In genomic region chr10:119309423-119309770, GRCh38 we compare ENCODE assay signal across 17 cellular contexts.
DNase-seq lines count a peak whose midpoint lies in the region; ATAC-seq and FAIRE-seq lines count a peak whose summit lies in the region.
"Had no signal": no experiment of that assay in that cellular context is flagged by ENCODE, and none has a peak within 500 bp of the region (broad histone marks: within the 10 kb centered on the region; RNA-seq: fewer than 3 reads in every experiment).

No MANE protein-coding gene starts in this region.

- peak; percentile 82 for FAIRE-seq in GM18507 (lab: Jason Lieb, UNC)

- peak overlapping the region; percentile 73 for H3K18ac ChIP-seq in neuronal stem cell (ENCODE audit: low read length)

- no peak overlapping the region for H3K27ac ChIP-seq in neuronal stem cell (replicated peaks; ENCODE audit: low read length)

- H4K8ac ChIP-seq in neuronal stem cell (ENCODE audit: low read depth, low read length) = peak overlapping the region; percentile 92

- peaks cover 7% of the 10 kb centered on the region for H3K79me1 ChIP-seq in neuronal stem cell (ENCODE audit: low read depth, low read length)

- peak; percentile 18 for ATAC-seq in GM21529 (IDR thresholded peaks at IDR 0.05; ENCODE audit: unreplicated experiment)
- ATAC-seq: activated CD4-positive, CD25-positive, alpha-beta regulatory T cell treated with anti-CD3 and anti-CD28 coated beads, Interleukin-2, amount 50 U/mL, for 24 hours; HCT116; SK-N-SH treated with all-trans-retinoic acid at 6 μM for 48 hours had no signal

- H2BK12ac ChIP-seq in neuronal stem cell (ENCODE audit: low read length) = no peak overlapping the region

- peak overlapping the region; percentile 45 for H2BK15ac ChIP-seq in neuronal stem cell (ENCODE audit: low read length)

- H2BK5ac ChIP-seq in neuronal stem cell (ENCODE audit: low read length) = peak overlapping the region; percentile 30

- DNase-seq in GM18507 (ENCODE audit: extremely low spot score, insufficient read length, low read depth) = no peak
- DNase-seq in MV-4-11 (lab: John Stamatoyannopoulos, UW) = peak; percentile 35
- DNase-seq in neuronal stem cell (ENCODE audit: low spot score) = no peak
- DNase-seq in kidney glomerular epithelial cell (lab: John Stamatoyannopoulos, UW) = no peak
- DNase-seq in H7 = no peak
- DNase-seq in occipital lobe (lab: John Stamatoyannopoulos, UW) = no peak
- DNase-seq: activated T-cell treated with anti-CD3 and anti-CD28 coated beads, Interleukin-2, amount 50 U/mL, for 1 hour; amygdala; cortex of kidney; Karpas-422; NCI-H2081 treated with DMSO at 0.1 percent for 48 hours had no signal

- H3K4me2 ChIP-seq in neuronal stem cell (ENCODE audit: insufficient read depth, low read length, poor library complexity, severe bottlenecking) = no peak overlapping the region
- H3K4me2 ChIP-seq: smooth muscle cell had no signal

- peak overlapping the region; percentile 75 for H2AK5ac ChIP-seq in neuronal stem cell (ENCODE audit: low read depth, low read length)

- H3K27me3 ChIP-seq in neuronal stem cell (ENCODE audit: control insufficient read depth in 3 of 3, insufficient read depth in 3 of 3, low read depth in 1 of 3, low read length in 3 of 3) = no peaks in the 10 kb centered on the region
- H3K27me3 ChIP-seq in H7 (ENCODE audit: control insufficient read depth, insufficient read depth, low read length) = peaks cover 1% of the 10 kb centered on the region; the same call in 1 of the 2 replicates

- no peak overlapping the region for H2AFZ ChIP-seq in neuronal stem cell (ENCODE audit: low read length)

- peak overlapping the region; percentile 53 for H2BK120ac ChIP-seq in neuronal stem cell (ENCODE audit: low read depth, low read length)

- H3K4ac ChIP-seq in neuronal stem cell (ENCODE audit: low read length) = no peak overlapping the region

- H4K91ac ChIP-seq in neuronal stem cell (ENCODE audit: low read depth, low read length, poor library complexity) = peak overlapping the region; percentile 41

- no CpG with 5 or more reads among the region's 2 CpGs for WGBS in neuronal stem cell (ENCODE audit: extremely low coverage in 2 of 2, insufficient read length in 2 of 2, insufficient replicate concordance in 1 of 2), 2 donors

- no peak overlapping the region for H3K14ac ChIP-seq in neuronal stem cell (ENCODE audit: low read length)

- H3K4me1 ChIP-seq in neuronal stem cell (ENCODE audit: control insufficient read depth in 2 of 2, insufficient read depth in 1 of 2, low read depth in 1 of 2, low read length in 2 of 2) = peaks cover 7 to 21% of the 10 kb centered on the region in 2 donors

- H3K9ac ChIP-seq in neuronal stem cell (ENCODE audit: low read depth, low read length, poor library complexity) = no peak overlapping the region

- H3K23ac ChIP-seq in neuronal stem cell (ENCODE audit: low read depth, low read length, poor library complexity) = no peak overlapping the region

- H3K36me3 ChIP-seq in neuronal stem cell (replicated peaks in 1 of 2; ENCODE audit: control insufficient read depth in 2 of 2, insufficient read depth in 2 of 2, low read length in 2 of 2) = no peaks in the 10 kb centered on the region
- no peaks in the 10 kb centered on the region for H3K36me3 ChIP-seq in H7 (replicated peaks; ENCODE audit: control insufficient read depth, insufficient read depth, low read length)

- H3K4me3 ChIP-seq in neuronal stem cell (ENCODE audit: low read length in 2 of 2) (no peak overlapping the region), H7 (ENCODE audit: insufficient read depth, low read depth, low read length) (no peak overlapping the region)
- H3K4me3 ChIP-seq: lung, smooth muscle cell had no signal

- H3K9me3 ChIP-seq in neuronal stem cell (replicated peaks in 1 of 2; ENCODE audit: control insufficient read depth in 2 of 2, insufficient read depth in 1 of 2, low read depth in 1 of 2, low read length in 2 of 2) = no peaks in the 10 kb centered on the region
